Comparison of ENCODE assay signal across 27 cellular contexts in the genomic region with DNA sequence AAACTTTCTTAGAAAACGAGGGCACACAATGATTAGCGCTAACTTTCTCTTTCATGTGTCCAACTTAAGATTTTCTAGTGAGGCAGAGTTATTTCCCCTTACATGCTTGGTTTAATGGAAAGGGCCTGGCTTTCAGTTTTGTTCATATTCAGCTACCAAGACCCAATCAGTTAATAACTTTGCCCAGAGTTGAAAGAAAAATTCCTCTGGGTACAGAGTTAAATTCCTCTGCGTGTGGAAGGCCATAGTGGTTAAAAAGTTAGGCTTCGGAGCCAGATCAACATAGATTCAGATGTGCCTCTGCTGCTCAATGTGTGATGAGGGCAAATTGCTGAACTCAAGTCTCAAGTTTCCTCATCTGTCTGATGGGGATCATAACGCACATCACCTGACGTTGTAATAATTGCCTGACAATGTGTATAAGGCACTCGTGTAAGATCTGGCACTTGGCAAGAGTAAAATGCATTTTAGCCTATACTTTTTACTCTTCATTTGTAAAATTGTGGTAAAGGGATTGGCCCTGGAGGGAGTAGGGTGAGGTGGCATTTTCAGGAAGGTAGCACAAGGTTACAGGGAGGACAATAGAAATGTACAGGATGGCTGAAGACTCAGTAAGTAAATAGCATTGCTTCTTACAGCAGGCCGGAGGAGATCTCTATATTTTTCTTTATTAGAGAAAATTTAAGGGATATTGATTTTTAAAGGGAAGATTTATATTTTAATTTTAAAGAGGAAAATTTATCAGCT.
DNase-seq lines count a peak whose midpoint lies in the region; ATAC-seq and TF ChIP-seq lines count a peak whose summit lies in the region.
"Had no signal": no experiment of that assay in that cellular context is flagged by ENCODE, and none has a peak within 500 bp of the region (broad histone marks: within the 10 kb centered on the region; RNA-seq: fewer than 3 reads in every experiment).

No MANE protein-coding gene starts in this region.

- H3K36me3 Mint-ChIP-seq in chondrocyte (ENCODE audit: low read depth): no peaks in the 10 kb centered on the region
- H3K36me3 Mint-ChIP-seq: memory B cell had no signal

- no peaks in the 10 kb centered on the region for H3K9me3 ChIP-seq in IMR-90 (ENCODE audit: control insufficient read depth, insufficient read depth, low read length)
- H3K9me3 ChIP-seq in trophoblast cell (ENCODE audit: insufficient read depth, low read depth, low read length): no peaks in the 10 kb centered on the region
- H3K9me3 ChIP-seq: BLaER1 treated with 17β-estradiol and CSF1 and Interleukin-3, amounts not matched to agents 10 nM and 100 nM; testis had no signal

- TF ChIP-seq RAD21 in IMR-90 (IDR thresholded peaks at IDR 0.05; ENCODE audit: low read length): no peak

- H2BK120ac ChIP-seq in IMR-90 (ENCODE audit: low read depth, low read length): no peak overlapping the region
- H2BK120ac ChIP-seq in trophoblast cell (ENCODE audit: insufficient read depth, low read length, poor library complexity): no peak overlapping the region

- no peak for TF ChIP-seq CTCF in IMR-90 (conservative IDR thresholded peaks at IDR 0.05; ENCODE audit: low read depth, low read length)
- TF ChIP-seq CTCF in chondrocyte (IDR thresholded peaks at IDR 0.05): no peak
- TF ChIP-seq CTCF in lower leg skin (IDR thresholded peaks at IDR 0.05): no peak

- H3K36me3 ChIP-seq in IMR-90 (ENCODE audit: control insufficient read depth, insufficient read depth, low read length) (no peaks in the 10 kb centered on the region), trophoblast cell (ENCODE audit: control insufficient read depth in 1 of 2, insufficient read depth in 2 of 2, low read length in 2 of 2) (no peaks in the 10 kb centered on the region)
- H3K36me3 ChIP-seq: BLaER1 treated with 17β-estradiol and CSF1 and Interleukin-3, amounts not matched to agents 10 nM and 100 nM; cardiac muscle cell had no signal

- H3K56ac ChIP-seq in IMR-90 (ENCODE audit: extremely low read depth, insufficient read depth, low read length): no peak overlapping the region

- no peak overlapping the region for H2BK5ac ChIP-seq in IMR-90 (ENCODE audit: low read depth, low read length, poor library complexity, severe bottlenecking)
- H2BK5ac ChIP-seq in trophoblast cell (ENCODE audit: low read depth, low read length, poor library complexity): no peak overlapping the region

- peaks cover 98% of the 10 kb centered on the region for H3K4me1 Mint-ChIP-seq in chondrocyte (ENCODE audit: low read depth)
- H3K4me1 Mint-ChIP-seq: memory B cell had no signal

- H3K23ac ChIP-seq in IMR-90 (ENCODE audit: low read depth, low read length) (no peak overlapping the region), trophoblast cell (ENCODE audit: low read length) (no peak overlapping the region)

- no peaks in the 10 kb centered on the region for H3K79me2 ChIP-seq in trophoblast cell (ENCODE audit: control insufficient read depth, insufficient read depth, low read length, poor library complexity)

- CTCF ChIA-PET in IMR-90 (lab: Yijun Ruan, JAX): interaction anchor here (1.3 kb wide), 1 partner anchor 259 kb away, joined by 3 read pairs; no protein-coding TSS in a partner anchor

- no peak overlapping the region for H2BK20ac ChIP-seq in IMR-90 (ENCODE audit: low read depth, low read length)

- TF ChIP-seq POLR2A in IMR-90 (IDR thresholded peaks at IDR 0.05; ENCODE audit: low read depth, low read length) (no peak), lower leg skin (IDR thresholded peaks at IDR 0.05) (no peak)

- H3K9me3 Mint-ChIP-seq in chondrocyte (ENCODE audit: low read depth): no peaks in the 10 kb centered on the region
- H3K9me3 Mint-ChIP-seq: activated naive CD4-positive, alpha-beta T cell treated with anti-CD3 and anti-CD28 coated beads for 36 hours; memory B cell had no signal

- H2AFZ ChIP-seq in IMR-90 (replicated peaks; ENCODE audit: low read length, poor library complexity): no peak overlapping the region
- H2AFZ ChIP-seq in trophoblast cell (ENCODE audit: insufficient read depth, low read length, poor library complexity): no peak overlapping the region

- H3K27ac Mint-ChIP-seq in chondrocyte (ENCODE audit: unreplicated experiment): peak overlapping the region; percentile 90
- H3K27ac Mint-ChIP-seq: activated naive CD4-positive, alpha-beta T cell treated with anti-CD3 and anti-CD28 coated beads for 36 hours; memory B cell had no signal

- no peaks in the 10 kb centered on the region for H3K27me3 Mint-ChIP-seq in chondrocyte (ENCODE audit: low read depth)

- H3K4me3 ChIP-seq in IMR-90 (ENCODE audit: insufficient read depth, low read depth, low read length) (no peak overlapping the region), trophoblast cell (ENCODE audit: low read depth, low read length) (no peak overlapping the region), lower leg skin (ENCODE audit: low read depth, poor library complexity, severe bottlenecking) (no peak overlapping the region)
- H3K4me3 ChIP-seq: BLaER1 treated with 17β-estradiol and CSF1 and Interleukin-3, amounts not matched to agents 10 nM and 100 nM; cardiac muscle cell; testis had no signal

- H4K12ac ChIP-seq in trophoblast cell (ENCODE audit: low read depth, low read length): no peak overlapping the region

- no TSS peak for BruUV-seq in IMR-90 (replicated peaks; lab: Mats Ljungman, UMichigan)

- peak overlapping the region; percentile 62; the same call in 1 of the 2 replicates for H2AK5ac ChIP-seq in IMR-90 (ENCODE audit: low read depth, low read length)
- no peak overlapping the region for H2AK5ac ChIP-seq in trophoblast cell (ENCODE audit: low read length)

- WGBS in IMR-90 (ENCODE audit: extremely low coverage in 2 of 2, insufficient read length in 1 of 2), 2 experiments: 80% methylated on average over 2 of the region's 8 CpGs; no CpG with 5 or more reads in 1 of the 2 experiments
- no CpG with 5 or more reads among the region's 8 CpGs for WGBS in trophoblast cell (ENCODE audit: extremely low coverage, insufficient coverage, insufficient read length)
- WGBS in lower leg skin, 2 donors: 82 to 83% methylated on average over 8 of the region's 8 CpGs

- H4K91ac ChIP-seq in IMR-90 (ENCODE audit: insufficient read depth, low read depth, low read length) (no peak overlapping the region), trophoblast cell (ENCODE audit: low read depth, low read length) (no peak overlapping the region)

- no peak overlapping the region for H3K4me3 Mint-ChIP-seq in chondrocyte (ENCODE audit: unreplicated experiment)
- H3K4me3 Mint-ChIP-seq: activated naive CD4-positive, alpha-beta T cell treated with anti-CD3 and anti-CD28 coated beads for 36 hours; memory B cell had no signal

- H3K27me3 ChIP-seq in IMR-90 (ENCODE audit: control insufficient read depth, insufficient read depth, low read length) (no peaks in the 10 kb centered on the region), trophoblast cell (ENCODE audit: insufficient read depth, low read length) (no peaks in the 10 kb centered on the region)
- H3K27me3 ChIP-seq: BLaER1 treated with 17β-estradiol and CSF1 and Interleukin-3, amounts not matched to agents 10 nM and 100 nM; cardiac muscle cell; testis had no signal

- in situ Hi-C loops in ACHN (cut with HindIII; ENCODE audit: low pct_ligation_motif_present, low pct_unique_long_range_greater_than_20kb, low sequenced_read_pairs): no loop called here
- in situ Hi-C loops in IMR-90 (cut with MboI; ENCODE audit: low sequenced_read_pairs): no loop called here

- H3K27ac ChIP-seq in IMR-90 (ENCODE audit: insufficient read depth, low read length) (no peak overlapping the region), trophoblast cell (ENCODE audit: low read depth, low read length) (peak overlapping the region; percentile 42)
- H3K27ac ChIP-seq: BLaER1 treated with 17β-estradiol and CSF1 and Interleukin-3, amounts not matched to agents 10 nM and 100 nM; cardiac muscle cell; testis; VCaP had no signal

- no peak overlapping the region for H2AK9ac ChIP-seq in IMR-90 (replicated peaks; ENCODE audit: low read depth, low read length, poor library complexity)

- dilution Hi-C loops in IMR-90 (cut with HindIII; ENCODE audit: low sequenced_read_pairs, unreplicated experiment): no loop called here

- no peak overlapping the region for H4K8ac ChIP-seq in IMR-90 (ENCODE audit: low read depth in 2 of 2, low read length in 2 of 2)
- no peak overlapping the region for H4K8ac ChIP-seq in trophoblast cell (ENCODE audit: low read depth, low read length)

- peaks cover 0 to 7% of the 10 kb centered on the region in 2 experiments; a peak in 1 of 4 replicates for H3K79me1 ChIP-seq in IMR-90 (ENCODE audit: low read depth in 1 of 2, low read length in 2 of 2)
- H3K79me1 ChIP-seq in trophoblast cell (ENCODE audit: low read length): peaks cover 5% of the 10 kb centered on the region

- peaks cover 8% of the 10 kb centered on the region for H3K9me1 ChIP-seq in IMR-90 (ENCODE audit: insufficient read depth, low read length)

- no peak overlapping the region for H2BK12ac ChIP-seq in trophoblast cell (ENCODE audit: low read length)

- H3K4ac ChIP-seq in IMR-90 (ENCODE audit: low read depth, low read length) (peak overlapping the region; percentile 48; the same call in 1 of the 2 replicates), trophoblast cell (ENCODE audit: low read depth, low read length) (no peak overlapping the region)

- peak overlapping the region; percentile 71; the same call in 1 of the 2 replicates for H3K14ac ChIP-seq in IMR-90 (replicated peaks; ENCODE audit: low read depth, low read length)
- peak overlapping the region; percentile 67 for H3K14ac ChIP-seq in trophoblast cell (ENCODE audit: low read length)

- H3K18ac ChIP-seq in IMR-90 (ENCODE audit: low read depth, low read length) (peak overlapping the region; percentile 64; the same call in 1 of the 2 replicates), trophoblast cell (ENCODE audit: low read length) (peak overlapping the region; percentile 84)

- H4K5ac ChIP-seq in IMR-90 (ENCODE audit: low read depth, low read length): no peak overlapping the region

- ATAC-seq in IMR-90 (ENCODE audit: low read depth) (no peak), HG03439 (IDR thresholded peaks at IDR 0.05; ENCODE audit: unreplicated experiment) (no peak)
- ATAC-seq: esophagus mucosa, left colon, right cardiac atrium had no signal

- no peaks in the 10 kb centered on the region; the same call in 1 of the 2 replicates for H4K20me1 ChIP-seq in IMR-90 (ENCODE audit: insufficient read depth, low read length)
- H4K20me1 ChIP-seq: BLaER1 treated with 17β-estradiol and CSF1 and Interleukin-3, amounts not matched to agents 10 nM and 100 nM had no signal

- H3K9ac ChIP-seq in IMR-90 (ENCODE audit: low read depth, low read length) (no peak overlapping the region), trophoblast cell (ENCODE audit: low read length) (no peak overlapping the region)
- H3K9ac ChIP-seq: BLaER1 treated with 17β-estradiol and CSF1 and Interleukin-3, amounts not matched to agents 10 nM and 100 nM had no signal

- peaks cover 24% of the 10 kb centered on the region for H3K4me1 ChIP-seq in IMR-90 (ENCODE audit: control insufficient read depth, insufficient read depth, low read length)
- peaks cover 7 to 20% of the 10 kb centered on the region in 2 experiments for H3K4me1 ChIP-seq in trophoblast cell (ENCODE audit: control insufficient read depth in 1 of 2, insufficient read depth in 2 of 2, low read length in 2 of 2)
- H3K4me1 ChIP-seq: testis had no signal

- peak; percentile 49 for DNase-seq in ACHN
- no peak for DNase-seq in IMR-90
- DNase-seq in chondrocyte (ENCODE audit: low spot score): no peak
- DNase-seq in trophoblast cell: no peak
- DNase-seq in stimulated activated CD4-positive, alpha-beta T cell treated with anti-CD3 and anti-CD28 coated beads, Interleukin-4, amount 100 ng/mL, for 24 hours: no peak
- no peak for DNase-seq in SW 1271 (lab: John Stamatoyannopoulos, UW)
- no peak for DNase-seq in lower leg skin (ENCODE audit: low spot score in 2 of 2)
- DNase-seq: activated CD4-positive, alpha-beta T cell treated with anti-CD3 and anti-CD28 coated beads for 48 hours; activated naive CD4-positive, alpha-beta T cell treated with anti-CD3 and anti-CD28 coated beads for 36 hours; amniotic stem cell; COR-L47; foreskin melanocyte; GF-D8; left colon; NCI-H1436 treated with DMSO at 0.1 percent for 48 hours; NCI-H345; NCI-H748 treated with DMSO at 0.1 percent for 48 hours; posterior cingulate gyrus; right cardiac atrium; stimulated activated naive CD4-positive, alpha-beta T cell; testis had no signal

- peak overlapping the region; percentile 55; the same call in 1 of the 3 replicates for H2BK15ac ChIP-seq in IMR-90 (ENCODE audit: low read depth, low read length)

- POLR2A ChIA-PET in IMR-90 (lab: Charles Lee; ENCODE audit: unreplicated experiment): no interaction called here

- intact Hi-C loops in IMR-90 (cut with micrococcal nuclease): no loop called here
- intact Hi-C loops in lower leg skin (cut with DNase I; ENCODE audit: low total_unique reads): no loop called here

- H3K4me2 ChIP-seq in IMR-90 (ENCODE audit: low read depth, low read length) (no peak overlapping the region), trophoblast cell (ENCODE audit: low read length) (no peak overlapping the region)
- H3K4me2 ChIP-seq: BLaER1 treated with 17β-estradiol and CSF1 and Interleukin-3, amounts not matched to agents 10 nM and 100 nM had no signal
